1 cellular context compared by ENCODE assay signal in the genomic region with DNA sequence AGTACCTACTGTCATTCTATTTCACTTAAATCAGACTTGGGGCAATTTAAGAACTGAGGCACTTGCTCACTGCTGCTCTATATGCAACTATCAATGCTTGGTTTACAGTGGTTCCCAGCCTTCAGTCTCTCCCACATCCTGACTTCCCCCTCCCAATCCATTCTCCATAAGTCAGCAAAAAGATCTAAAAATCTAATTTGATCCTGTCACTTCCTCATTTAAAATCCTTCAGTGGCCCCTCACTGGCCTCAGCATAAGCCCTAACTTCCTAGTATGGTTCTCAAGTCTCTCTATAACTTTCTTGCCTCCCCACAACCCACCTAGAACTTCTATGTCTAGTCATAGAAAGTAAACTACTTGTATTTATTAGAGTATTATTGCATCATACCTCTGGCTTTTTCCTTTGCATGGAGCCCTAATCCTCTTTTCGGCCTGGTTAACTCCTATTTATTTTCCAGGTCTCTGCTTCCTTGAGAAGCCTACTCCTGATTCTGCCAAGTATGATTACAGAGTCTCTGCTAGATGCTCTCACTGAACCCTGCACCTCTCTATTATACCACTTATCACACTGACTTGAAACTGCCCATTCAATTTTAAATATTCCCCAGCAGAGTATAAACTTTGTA.
TF ChIP-seq lines count a peak whose summit lies in the region.

No MANE protein-coding gene starts in this region.

TF ChIP-seq in GM23338, 12 proteins besides CTCF, POLR2A, EP300 and RAD21 (continued from another document):
- TF ChIP-seq, protein P1, sequence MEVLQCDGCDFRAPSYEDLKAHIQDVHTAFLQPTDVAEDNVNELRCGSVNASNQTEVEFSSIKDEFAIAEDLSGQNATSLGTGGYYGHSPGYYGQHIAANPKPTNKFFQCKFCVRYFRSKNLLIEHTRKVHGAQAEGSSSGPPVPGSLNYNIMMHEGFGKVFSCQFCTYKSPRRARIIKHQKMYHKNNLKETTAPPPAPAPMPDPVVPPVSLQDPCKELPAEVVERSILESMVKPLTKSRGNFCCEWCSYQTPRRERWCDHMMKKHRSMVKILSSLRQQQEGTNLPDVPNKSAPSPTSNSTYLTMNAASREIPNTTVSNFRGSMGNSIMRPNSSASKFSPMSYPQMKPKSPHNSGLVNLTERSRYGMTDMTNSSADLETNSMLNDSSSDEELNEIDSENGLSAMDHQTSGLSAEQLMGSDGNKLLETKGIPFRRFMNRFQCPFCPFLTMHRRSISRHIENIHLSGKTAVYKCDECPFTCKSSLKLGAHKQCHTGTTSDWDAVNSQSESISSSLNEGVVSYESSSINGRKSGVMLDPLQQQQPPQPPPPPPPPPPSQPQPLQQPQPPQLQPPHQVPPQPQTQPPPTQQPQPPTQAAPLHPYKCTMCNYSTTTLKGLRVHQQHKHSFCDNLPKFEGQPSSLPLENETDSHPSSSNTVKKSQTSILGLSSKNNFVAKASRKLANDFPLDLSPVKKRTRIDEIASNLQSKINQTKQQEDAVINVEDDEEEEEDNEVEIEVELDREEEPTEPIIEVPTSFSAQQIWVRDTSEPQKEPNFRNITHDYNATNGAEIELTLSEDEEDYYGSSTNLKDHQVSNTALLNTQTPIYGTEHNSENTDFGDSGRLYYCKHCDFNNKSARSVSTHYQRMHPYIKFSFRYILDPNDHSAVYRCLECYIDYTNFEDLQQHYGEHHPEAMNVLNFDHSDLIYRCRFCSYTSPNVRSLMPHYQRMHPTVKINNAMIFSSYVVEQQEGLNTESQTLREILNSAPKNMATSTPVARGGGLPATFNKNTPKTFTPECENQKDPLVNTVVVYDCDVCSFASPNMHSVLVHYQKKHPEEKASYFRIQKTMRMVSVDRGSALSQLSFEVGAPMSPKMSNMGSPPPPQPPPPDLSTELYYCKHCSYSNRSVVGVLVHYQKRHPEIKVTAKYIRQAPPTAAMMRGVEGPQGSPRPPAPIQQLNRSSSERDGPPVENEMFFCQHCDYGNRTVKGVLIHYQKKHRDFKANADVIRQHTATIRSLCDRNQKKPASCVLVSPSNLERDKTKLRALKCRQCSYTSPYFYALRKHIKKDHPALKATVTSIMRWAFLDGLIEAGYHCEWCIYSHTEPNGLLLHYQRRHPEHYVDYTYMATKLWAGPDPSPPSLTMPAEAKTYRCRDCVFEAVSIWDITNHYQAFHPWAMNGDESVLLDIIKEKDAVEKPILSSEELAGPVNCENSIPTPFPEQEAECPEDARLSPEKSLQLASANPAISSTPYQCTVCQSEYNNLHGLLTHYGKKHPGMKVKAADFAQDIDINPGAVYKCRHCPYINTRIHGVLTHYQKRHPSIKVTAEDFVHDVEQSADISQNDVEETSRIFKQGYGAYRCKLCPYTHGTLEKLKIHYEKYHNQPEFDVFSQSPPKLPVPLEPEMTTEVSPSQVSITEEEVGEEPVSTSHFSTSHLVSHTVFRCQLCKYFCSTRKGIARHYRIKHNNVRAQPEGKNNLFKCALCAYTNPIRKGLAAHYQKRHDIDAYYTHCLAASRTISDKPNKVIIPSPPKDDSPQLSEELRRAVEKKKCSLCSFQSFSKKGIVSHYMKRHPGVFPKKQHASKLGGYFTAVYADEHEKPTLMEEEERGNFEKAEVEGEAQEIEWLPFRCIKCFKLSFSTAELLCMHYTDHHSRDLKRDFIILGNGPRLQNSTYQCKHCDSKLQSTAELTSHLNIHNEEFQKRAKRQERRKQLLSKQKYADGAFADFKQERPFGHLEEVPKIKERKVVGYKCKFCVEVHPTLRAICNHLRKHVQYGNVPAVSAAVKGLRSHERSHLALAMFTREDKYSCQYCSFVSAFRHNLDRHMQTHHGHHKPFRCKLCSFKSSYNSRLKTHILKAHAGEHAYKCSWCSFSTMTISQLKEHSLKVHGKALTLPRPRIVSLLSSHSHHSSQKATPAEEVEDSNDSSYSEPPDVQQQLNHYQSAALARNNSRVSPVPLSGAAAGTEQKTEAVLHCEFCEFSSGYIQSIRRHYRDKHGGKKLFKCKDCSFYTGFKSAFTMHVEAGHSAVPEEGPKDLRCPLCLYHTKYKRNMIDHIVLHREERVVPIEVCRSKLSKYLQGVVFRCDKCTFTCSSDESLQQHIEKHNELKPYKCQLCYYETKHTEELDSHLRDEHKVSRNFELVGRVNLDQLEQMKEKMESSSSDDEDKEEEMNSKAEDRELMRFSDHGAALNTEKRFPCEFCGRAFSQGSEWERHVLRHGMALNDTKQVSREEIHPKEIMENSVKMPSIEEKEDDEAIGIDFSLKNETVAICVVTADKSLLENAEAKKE (CRISPR knock-in tag; IDR thresholded peaks at IDR 0.05) = no peak
- TF ChIP-seq, protein P2, sequence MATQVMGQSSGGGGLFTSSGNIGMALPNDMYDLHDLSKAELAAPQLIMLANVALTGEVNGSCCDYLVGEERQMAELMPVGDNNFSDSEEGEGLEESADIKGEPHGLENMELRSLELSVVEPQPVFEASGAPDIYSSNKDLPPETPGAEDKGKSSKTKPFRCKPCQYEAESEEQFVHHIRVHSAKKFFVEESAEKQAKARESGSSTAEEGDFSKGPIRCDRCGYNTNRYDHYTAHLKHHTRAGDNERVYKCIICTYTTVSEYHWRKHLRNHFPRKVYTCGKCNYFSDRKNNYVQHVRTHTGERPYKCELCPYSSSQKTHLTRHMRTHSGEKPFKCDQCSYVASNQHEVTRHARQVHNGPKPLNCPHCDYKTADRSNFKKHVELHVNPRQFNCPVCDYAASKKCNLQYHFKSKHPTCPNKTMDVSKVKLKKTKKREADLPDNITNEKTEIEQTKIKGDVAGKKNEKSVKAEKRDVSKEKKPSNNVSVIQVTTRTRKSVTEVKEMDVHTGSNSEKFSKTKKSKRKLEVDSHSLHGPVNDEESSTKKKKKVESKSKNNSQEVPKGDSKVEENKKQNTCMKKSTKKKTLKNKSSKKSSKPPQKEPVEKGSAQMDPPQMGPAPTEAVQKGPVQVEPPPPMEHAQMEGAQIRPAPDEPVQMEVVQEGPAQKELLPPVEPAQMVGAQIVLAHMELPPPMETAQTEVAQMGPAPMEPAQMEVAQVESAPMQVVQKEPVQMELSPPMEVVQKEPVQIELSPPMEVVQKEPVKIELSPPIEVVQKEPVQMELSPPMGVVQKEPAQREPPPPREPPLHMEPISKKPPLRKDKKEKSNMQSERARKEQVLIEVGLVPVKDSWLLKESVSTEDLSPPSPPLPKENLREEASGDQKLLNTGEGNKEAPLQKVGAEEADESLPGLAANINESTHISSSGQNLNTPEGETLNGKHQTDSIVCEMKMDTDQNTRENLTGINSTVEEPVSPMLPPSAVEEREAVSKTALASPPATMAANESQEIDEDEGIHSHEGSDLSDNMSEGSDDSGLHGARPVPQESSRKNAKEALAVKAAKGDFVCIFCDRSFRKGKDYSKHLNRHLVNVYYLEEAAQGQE (IDR thresholded peaks at IDR 0.05; ENCODE audit: unreplicated experiment) = no peak
- no peak for TF ChIP-seq CREB1 (CRISPR knock-in tag; IDR thresholded peaks at IDR 0.05; ENCODE audit: low read depth)
